8 cellular contexts compared by ENCODE assay signal in the genomic region with DNA sequence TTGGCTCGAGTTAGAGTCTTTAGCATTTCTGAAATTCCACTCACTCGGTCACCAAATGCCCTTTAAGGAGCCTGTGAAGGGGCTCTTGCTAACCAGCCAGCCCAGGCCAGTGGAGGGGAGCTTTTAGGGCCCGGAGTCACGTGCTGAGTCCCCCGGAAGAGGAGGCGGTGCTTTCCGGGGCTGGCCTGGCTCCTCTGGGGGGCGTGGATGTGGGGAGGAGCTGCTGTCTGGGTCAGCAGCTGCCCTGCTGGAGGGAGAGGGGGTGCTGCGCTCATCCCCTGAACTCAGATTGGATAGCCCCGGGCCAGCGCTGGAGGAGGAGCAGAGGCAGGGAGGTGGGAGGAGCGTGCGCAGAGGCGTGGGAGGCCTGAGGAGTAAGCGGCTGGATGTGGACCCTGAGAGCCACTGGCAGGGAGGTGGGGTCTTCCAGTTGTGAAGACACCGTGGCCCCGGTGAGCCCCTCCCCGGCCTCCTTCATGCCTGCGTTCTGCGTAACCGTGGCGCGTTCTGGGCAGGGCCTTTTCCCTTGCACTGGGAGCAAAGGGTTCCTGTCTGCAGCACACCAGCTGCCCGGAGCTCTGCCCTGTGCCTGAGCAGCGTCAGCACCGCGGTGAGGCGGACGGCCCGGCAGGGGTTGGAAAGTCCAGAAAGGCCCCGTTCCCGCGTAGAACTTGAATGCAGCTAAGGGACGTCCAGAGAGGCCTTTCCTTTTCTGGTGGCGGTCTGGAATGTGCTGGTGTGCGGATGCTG. TPM values are rescaled to one million over a fixed set of nuclear protein-coding genes. Genes with fewer than 3 reads are reported as not detected.
A peak's percentile ranks its signal among the peaks of the same experiment; 100 is the strongest.
DNase-seq lines count a peak whose midpoint lies in the region; ATAC-seq, FAIRE-seq and TF ChIP-seq lines count a peak whose summit lies in the region.

No MANE protein-coding gene starts in this region.

- TF ChIP-seq POLR2A in heart left ventricle (IDR thresholded peaks at IDR 0.05): peak in 1 of 2 donors; percentile 19

- intact Hi-C loops in heart left ventricle (cut with DNase I): loop anchor here in 2 of 10 donors (2.0 kb wide), 2 partner anchors 15 to 37 kb away; a partner anchor contains a TSS

- ATAC-seq in GM21619 (IDR thresholded peaks at IDR 0.05; ENCODE audit: unreplicated experiment) (peak; percentile 92), SK-N-SH treated with all-trans-retinoic acid at 6 μM for 48 hours (peak; percentile 100), heart left ventricle (peak; percentile 95 to 98 (median 96)), omental fat pad (ENCODE audit: low FRiP score) (peak; percentile 99), thoracic aorta (ENCODE audit: insufficient number of reproducible peaks, low FRiP score, low read depth) (peak; percentile 88)

- H3K9me3 ChIP-seq in heart left ventricle: no peaks in the 10 kb centered on the region
- no peaks in the 10 kb centered on the region for H3K9me3 ChIP-seq in thoracic aorta

- H3K27me3 ChIP-seq in heart left ventricle (no peaks in the 10 kb centered on the region), thoracic aorta (replicated peaks; ENCODE audit: insufficient read depth) (no peaks in the 10 kb centered on the region)

- 4 to 11% (median 6%) methylated on average over 29 to 36 of the region's 36 CpGs for WGBS in heart left ventricle, 4 donors

- H3K27ac ChIP-seq in heart left ventricle: peak overlapping the region in 11 of 12 donors; percentile 1 to 78 (median 59)
- peak overlapping the region; percentile 59 to 67 for H3K27ac ChIP-seq in thoracic aorta

- peaks cover 0 to 41% (median 34%) of the 10 kb centered on the region in 9 donors for H3K36me3 ChIP-seq in heart left ventricle
- peaks cover 29% of the 10 kb centered on the region for H3K36me3 ChIP-seq in thoracic aorta

- H3K4me3 ChIP-seq in heart left ventricle: peak overlapping the region in 11 of 12 donors; percentile 17 to 60 (median 46)
- peak overlapping the region; percentile 70 for H3K4me3 ChIP-seq in thoracic aorta

- peak in 1 of 12 donors; percentile 16 for TF ChIP-seq CTCF in heart left ventricle (IDR thresholded peaks at IDR 0.05)
- no peak for TF ChIP-seq CTCF in omental fat pad (IDR thresholded peaks at IDR 0.05)
- no peak for TF ChIP-seq CTCF in thoracic aorta (IDR thresholded peaks at IDR 0.05)
- TF ChIP-seq CTCF in D721Med (IDR thresholded peaks at IDR 0.05; ENCODE audit: insufficient read depth, missing control alignments): no peak

- FAIRE-seq in D721Med (lab: Jason Lieb, UNC): no peak

- H3K4me1 ChIP-seq in heart left ventricle: peaks cover 0 to 41% (median 35%) of the 10 kb centered on the region in 12 donors
- peaks cover 17 to 33% of the 10 kb centered on the region in 2 donors for H3K4me1 ChIP-seq in thoracic aorta (ENCODE audit: control insufficient read depth in 1 of 2, low read depth in 2 of 2)

- DNase-seq in AG08396 (ENCODE audit: low spot score) (peak; percentile 99), amygdala (lab: John Stamatoyannopoulos, UW) (peak in 55 of 56 donors; percentile 24 to 94 (median 82)), heart left ventricle (peak; percentile 88 to 92 (median 91)), omental fat pad (ENCODE audit: low spot score) (peak; percentile 63), thoracic aorta (ENCODE audit: low spot score) (peak; percentile 80), D721Med (ENCODE audit: insufficient read length, low spot score) (no peak)

TF ChIP-seq in SK-N-SH treated with all-trans-retinoic acid at 6 μM for 48 hours, 23 proteins besides CTCF, POLR2A, EP300 and RAD21:
- no peak for TF ChIP-seq ESRRG (CRISPR knock-in tag; IDR thresholded peaks at IDR 0.05)
TF ChIP-seq in SK-N-SH treated with all-trans-retinoic acid at 6 μM for 48 hours: peak in this region for 0.

RNA-seq across cellular contexts. Expression of a gene that starts 19.7 kb away (rescaled TPM):
- total RNA-seq in heart left ventricle: 10 to 100 TPM; 41.5 to 57.2 (median 45.1) TPM
- 10 to 100 TPM; 38.1 to 56.9 TPM for polyA plus RNA-seq in heart left ventricle
- 10 to 100 TPM; 38.8 to 71.2 (median 51.8) TPM for total RNA-seq in omental fat pad
- total RNA-seq in thoracic aorta: 10 to 100 TPM; 53.7 to 83.8 TPM

RNA-seq across cellular contexts. Expression of a gene that starts 37.6 kb away (rescaled TPM):
- total RNA-seq in heart left ventricle (10 to 100 TPM in 2 of 9 donors, 1 to 10 TPM in 7; 5.0 to 14.2 (median 6.7) TPM), omental fat pad (10 to 100 TPM; 10.2 to 28.2 (median 13.0) TPM), thoracic aorta (10 to 100 TPM; 23.3 to 29.0 TPM)
- 1 to 10 TPM; 4.7 to 6.6 TPM for polyA plus RNA-seq in heart left ventricle
